Comparison of ENCODE assay signal across 8 cellular contexts in genomic region chr7:143279186-143280098, GRCh38. TPM values are rescaled to one million over a fixed set of nuclear protein-coding genes. Genes with fewer than 3 reads are reported as not detected.
DNase-seq lines count a peak whose midpoint lies in the region; ATAC-seq, FAIRE-seq and TF ChIP-seq lines count a peak whose summit lies in the region.

No MANE protein-coding gene starts in this region.

- no peak overlapping the region for H3K9ac ChIP-seq in neural cell (ENCODE audit: low read length)
- H3K9ac ChIP-seq in kidney (ENCODE audit: low read length in 2 of 2): no peak overlapping the region

- H3K4me2 ChIP-seq in DOHH2 (ENCODE audit: low read length): 0 out of 2 replicates have a peak overlapping the region, but pooled peaks have one; percentile 2
- H3K4me2 ChIP-seq in PC-9: peak overlapping the region; percentile 64
- peak overlapping the region; percentile 17 for H3K4me2 ChIP-seq in neural cell (ENCODE audit: low read length)

- H4K20me1 ChIP-seq in DOHH2 (ENCODE audit: control insufficient read depth, insufficient read depth, low read depth, low read length) (no peaks in the 10 kb centered on the region), PC-9 (ENCODE audit: insufficient read depth) (no peaks in the 10 kb centered on the region), neural cell (ENCODE audit: insufficient read depth) (no peaks in the 10 kb centered on the region)

- H3K9me3 ChIP-seq in DOHH2 (ENCODE audit: control insufficient read depth, insufficient read depth, low read length) (no peaks in the 10 kb centered on the region), PC-9 (ENCODE audit: insufficient read depth, low read depth) (no peaks in the 10 kb centered on the region), neural cell (ENCODE audit: low read length) (no peaks in the 10 kb centered on the region), vagina (no peaks in the 10 kb centered on the region), kidney (ENCODE audit: control insufficient read depth in 1 of 2, low read length in 2 of 2) (no peaks in the 10 kb centered on the region)

- H3K79me2 ChIP-seq in DOHH2 (ENCODE audit: control insufficient read depth, low read length): no peaks in the 10 kb centered on the region
- no peaks in the 10 kb centered on the region for H3K79me2 ChIP-seq in PC-9 (ENCODE audit: low read depth)
- H3K79me2 ChIP-seq in neural cell (replicated peaks; ENCODE audit: insufficient read depth, low read length): no peaks in the 10 kb centered on the region

- peaks cover 27% of the 10 kb centered on the region for H3K4me1 ChIP-seq in DOHH2 (ENCODE audit: control insufficient read depth, low read length)
- H3K4me1 ChIP-seq in PC-9 (replicated peaks; ENCODE audit: insufficient read depth): peaks cover 43% of the 10 kb centered on the region
- H3K4me1 ChIP-seq in vagina: peaks cover 7% of the 10 kb centered on the region
- H3K4me1 ChIP-seq in kidney (ENCODE audit: control insufficient read depth in 1 of 2, insufficient read depth in 1 of 2, low read depth in 1 of 2, low read length in 2 of 2): peaks cover 13 to 15% of the 10 kb centered on the region in 2 donors

- intact Hi-C loops in PC-9 (cut with micrococcal nuclease; ENCODE audit: unreplicated experiment): no loop called here
- intact Hi-C loops in vagina (cut with DNase I): no loop called here
- intact Hi-C loops in kidney (cut with DNase I): no loop called here

- H3K27ac ChIP-seq in DOHH2 (ENCODE audit: low read depth, low read length) (no peak overlapping the region), PC-9 (peak overlapping the region; percentile 82), neural cell (ENCODE audit: low read length) (peak overlapping the region; percentile 41), vagina (no peak overlapping the region), kidney (ENCODE audit: low read depth in 2 of 2, low read length in 2 of 2) (no peak overlapping the region)

- BruUV-seq in PC-9 (replicated peaks; lab: Mats Ljungman, UMichigan): no TSS peak

- H3F3A ChIP-seq in DOHH2 (ENCODE audit: control insufficient read depth, insufficient read depth) (0 out of 2 replicates have a peak, but pooled peaks cover 5% of the 10 kb centered on the region), PC-9 (ENCODE audit: insufficient read depth, low read depth) (peaks cover 27% of the 10 kb centered on the region), neural cell (ENCODE audit: insufficient read depth, low read length, poor library complexity, severe bottlenecking) (no peaks in the 10 kb centered on the region)

- H3K36me3 ChIP-seq in DOHH2 (ENCODE audit: control insufficient read depth, low read length) (no peaks in the 10 kb centered on the region), PC-9 (ENCODE audit: low read depth) (no peaks in the 10 kb centered on the region), neural cell (ENCODE audit: insufficient read depth, low read length) (no peaks in the 10 kb centered on the region), vagina (no peaks in the 10 kb centered on the region), kidney (ENCODE audit: control insufficient read depth in 1 of 2, insufficient read depth in 2 of 2, low read length in 2 of 2) (no peaks in the 10 kb centered on the region)

- TF ChIP-seq RAD21 in neural cell (conservative IDR thresholded peaks at IDR 0.05): no peak

- DNase-seq in PC-9: peak; percentile 49 to 97
- peak; percentile 68 for DNase-seq in epidermal melanocyte (ENCODE audit: insufficient read length, low spot score)
- DNase-seq in vagina (ENCODE audit: extremely low spot score in 2 of 2): no peak
- DNase-seq in kidney: no peak

- TF ChIP-seq POLR2A in vagina (IDR thresholded peaks at IDR 0.05): no peak

- H3K27me3 ChIP-seq in DOHH2 (ENCODE audit: control insufficient read depth, low read length) (no peaks in the 10 kb centered on the region), PC-9 (ENCODE audit: insufficient read depth, low read depth) (no peaks in the 10 kb centered on the region), neural cell (ENCODE audit: insufficient read depth, low read depth, low read length) (no peaks in the 10 kb centered on the region), vagina (no peaks in the 10 kb centered on the region)

- peak; percentile 54 for TF ChIP-seq EP300 in neural cell (conservative IDR thresholded peaks at IDR 0.05; ENCODE audit: poor library complexity, severe bottlenecking)

- CTCF ChIA-PET in PC-9 (lab: Charles Lee): interaction anchor here (0.6 to 1.5 kb wide), 4 partner anchors 16 to 941 kb away, joined by 3 to 11 read pairs (median 4); partner anchors contain the start of genes GSTK1 and TCAF1

- POLR2A ChIA-PET in PC-9 (lab: Charles Lee; ENCODE audit: unreplicated experiment): interaction anchor here (0.6 to 1.5 kb wide), 4 partner anchors 10 to 221 kb away, joined by 3 to 20 read pairs (median 4); partner anchors contain the start of gene GSTK1

- H2AFZ ChIP-seq in PC-9 (peak overlapping the region; percentile 42), neural cell (ENCODE audit: low read depth, low read length) (peak overlapping the region; percentile 17)

- ATAC-seq in GM19035 (IDR thresholded peaks at IDR 0.05; ENCODE audit: unreplicated experiment) (no peak), GM21723 (IDR thresholded peaks at IDR 0.05; ENCODE audit: unreplicated experiment) (no peak)

- TF ChIP-seq CTCF in DOHH2 (IDR thresholded peaks at IDR 0.05; ENCODE audit: low read depth, low read length, poor library complexity, severe bottlenecking): no peak
- TF ChIP-seq CTCF in PC-9 (conservative IDR thresholded peaks at IDR 0.05): no peak
- no peak for TF ChIP-seq CTCF in neural cell (IDR thresholded peaks at IDR 0.05; ENCODE audit: poor library complexity, severe bottlenecking)
- TF ChIP-seq CTCF in vagina (IDR thresholded peaks at IDR 0.05): peak in 1 of 3 experiments; percentile 19
- no peak for TF ChIP-seq CTCF in kidney (IDR thresholded peaks at IDR 0.05; ENCODE audit: borderline replicate concordance, extremely low read depth, insufficient read depth)

- FAIRE-seq in kidney (lab: Jason Lieb, UNC): no peak

- H3K4me3 ChIP-seq in DOHH2 (ENCODE audit: low read length) (no peak overlapping the region), PC-9 (peak overlapping the region; percentile 16; the same call in 1 of the 2 replicates), neural cell (ENCODE audit: low read length) (peak overlapping the region; percentile 36), vagina (no peak overlapping the region), kidney (ENCODE audit: low read length in 2 of 2) (no peak overlapping the region)

- no peaks in the 10 kb centered on the region for H3K9me2 ChIP-seq in DOHH2 (replicated peaks; ENCODE audit: control insufficient read depth, low read length)
- H3K9me2 ChIP-seq in PC-9 (ENCODE audit: insufficient read depth): no peaks in the 10 kb centered on the region
- no peaks in the 10 kb centered on the region for H3K9me2 ChIP-seq in neural cell (ENCODE audit: insufficient read depth, low read length)

TF ChIP-seq in neural cell, 6 proteins besides CTCF, POLR2A, EP300 and RAD21:
- peak; percentile 81 for TF ChIP-seq MXI1 (conservative IDR thresholded peaks at IDR 0.05; ENCODE audit: poor library complexity, severe bottlenecking)
- TF ChIP-seq POLR2AphosphoS5 (IDR thresholded peaks at IDR 0.05): peak; percentile 42
- no peak for TF ChIP-seq REST (IDR thresholded peaks at IDR 0.05; ENCODE audit: borderline replicate concordance)

RNA-seq across cellular contexts. Expression of gene TMEM139, which starts 5.3 kb away (rescaled TPM):
- total RNA-seq in PC-9 (2021) (89.7 and 131 TPM in 2 replicates), vagina (not detected), kidney (36.7 TPM)
- polyA plus RNA-seq in neural cell (not detected in 2 replicates), kidney (ENCODE audit: insufficient read depth, low read depth, low replicate concordance) (108 TPM)
- not detected in 2 replicates for polyA minus RNA-seq in neural cell

RNA-seq across cellular contexts. Expression of gene CASP2, which starts 8.7 kb away (rescaled TPM):
- total RNA-seq in PC-9 (2021) (52.7 and 67.2 TPM in 2 replicates), vagina (24.8 TPM), kidney (36.2 TPM)
- polyA plus RNA-seq in neural cell (9.0 and 15.8 TPM in 2 replicates), kidney (ENCODE audit: insufficient read depth, low read depth, low replicate concordance) (6.6 TPM)
- 20.4 and 31.4 TPM in 2 replicates for polyA minus RNA-seq in neural cell

RNA-seq across cellular contexts. Expression of gene GSTK1, which starts 16.2 kb away (rescaled TPM):
- 239 and 244 TPM in 2 replicates for total RNA-seq in PC-9 (2021)
- polyA plus RNA-seq in neural cell: 12.8 and 16.5 TPM in 2 replicates
- 6.8 and 10.8 TPM in 2 replicates for polyA minus RNA-seq in neural cell
- total RNA-seq in vagina: 127 TPM
- 176 TPM for total RNA-seq in kidney
- 469 TPM for polyA plus RNA-seq in kidney (ENCODE audit: insufficient read depth, low read depth, low replicate concordance)

RNA-seq across cellular contexts. Expression of gene CLCN1, which starts 36.5 kb away (rescaled TPM):
- total RNA-seq in PC-9 (2021): 0.15 TPM in 1 of 2 replicates, not detected in the other
- 0.20 TPM in 1 of 2 replicates, not detected in the other for polyA plus RNA-seq in neural cell
- polyA minus RNA-seq in neural cell: not detected in 2 replicates
- total RNA-seq in vagina: not detected
- total RNA-seq in kidney: 0.35 TPM
- not detected for polyA plus RNA-seq in kidney (ENCODE audit: insufficient read depth, low read depth, low replicate concordance)

RNA-seq across cellular contexts. Expression of gene TAS2R40, which starts 57.6 kb away (rescaled TPM):
- total RNA-seq in PC-9 (2021) (not detected in 2 replicates), vagina (not detected), kidney (not detected)
- polyA plus RNA-seq in neural cell (not detected in 2 replicates), kidney (ENCODE audit: insufficient read depth, low read depth, low replicate concordance) (not detected)
- polyA minus RNA-seq in neural cell: not detected in 2 replicates

Comparison
In these comparisons a context has a peak if more than half of its experiments do, and no peak if none do; other contexts are left out.
1. H3K27ac ChIP-seq: peak in PC-9 (single experiment) and neural cell (single experiment); none in DOHH2 (single experiment), vagina (single experiment) and kidney (0 of 2).
2. H3K4me2 ChIP-seq: peak in every context shown above with its lines; median percentile 64 in PC-9; 17 in neural cell; 2 in DOHH2.
3. H3K4me3 ChIP-seq: peak in PC-9 (single experiment) and neural cell (single experiment); none in DOHH2 (single experiment), vagina (0 of 2) and kidney (0 of 2).
4. DNase-seq: peak in PC-9 (2 of 2) and epidermal melanocyte (single experiment); none in vagina (0 of 2) and kidney (single experiment).
5. RNA of gene TMEM139, which starts 5.3 kb away (total RNA-seq): 89.7 to 131 TPM in PC-9 and 36.7 TPM in kidney (single experiment); not detected in vagina (single experiment); every median in the first group is over 10 times any median in the second.